1 cellular context compared by ENCODE assay signal in the genomic region with DNA sequence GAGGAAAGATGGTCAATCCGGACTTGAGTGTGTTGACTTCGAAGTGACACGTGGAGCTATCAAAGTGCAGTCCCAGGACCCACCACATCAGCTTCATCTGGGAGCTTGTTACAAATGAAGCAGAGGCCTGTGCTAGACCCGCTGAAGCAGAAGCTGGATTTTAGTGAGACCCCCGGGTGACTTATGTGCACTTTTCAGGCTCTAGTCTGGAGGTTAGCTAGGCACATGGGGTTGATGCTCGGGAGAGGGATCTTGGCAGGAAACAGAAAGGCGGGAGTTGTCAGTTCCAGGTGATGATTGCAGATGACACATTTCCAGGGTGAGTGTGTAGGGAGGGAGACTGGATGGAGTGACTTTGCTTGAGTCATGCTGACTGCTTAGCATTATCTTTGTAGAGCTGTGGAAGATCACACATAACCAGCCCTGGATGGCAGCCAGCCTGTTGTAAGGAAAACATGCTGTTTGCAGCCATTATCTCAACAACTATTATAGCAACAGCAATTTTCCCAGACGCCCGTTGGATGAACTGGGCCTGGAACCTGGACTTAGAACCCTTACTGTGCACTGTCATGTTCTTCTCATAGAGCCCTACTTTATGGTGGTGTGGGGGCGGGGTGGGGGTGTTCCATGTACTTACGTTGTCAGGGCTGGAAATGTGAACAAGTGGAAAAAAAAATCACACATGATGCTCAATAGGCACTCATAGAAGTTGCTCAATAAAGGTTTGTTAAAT.
TF ChIP-seq lines count a peak whose summit lies in the region.

No MANE protein-coding gene starts in this region.

TF ChIP-seq in HEK293, 187 proteins besides CTCF, POLR2A, EP300 and RAD21 (continued from another document and continues in another):
- TF ChIP-seq, protein P1, sequence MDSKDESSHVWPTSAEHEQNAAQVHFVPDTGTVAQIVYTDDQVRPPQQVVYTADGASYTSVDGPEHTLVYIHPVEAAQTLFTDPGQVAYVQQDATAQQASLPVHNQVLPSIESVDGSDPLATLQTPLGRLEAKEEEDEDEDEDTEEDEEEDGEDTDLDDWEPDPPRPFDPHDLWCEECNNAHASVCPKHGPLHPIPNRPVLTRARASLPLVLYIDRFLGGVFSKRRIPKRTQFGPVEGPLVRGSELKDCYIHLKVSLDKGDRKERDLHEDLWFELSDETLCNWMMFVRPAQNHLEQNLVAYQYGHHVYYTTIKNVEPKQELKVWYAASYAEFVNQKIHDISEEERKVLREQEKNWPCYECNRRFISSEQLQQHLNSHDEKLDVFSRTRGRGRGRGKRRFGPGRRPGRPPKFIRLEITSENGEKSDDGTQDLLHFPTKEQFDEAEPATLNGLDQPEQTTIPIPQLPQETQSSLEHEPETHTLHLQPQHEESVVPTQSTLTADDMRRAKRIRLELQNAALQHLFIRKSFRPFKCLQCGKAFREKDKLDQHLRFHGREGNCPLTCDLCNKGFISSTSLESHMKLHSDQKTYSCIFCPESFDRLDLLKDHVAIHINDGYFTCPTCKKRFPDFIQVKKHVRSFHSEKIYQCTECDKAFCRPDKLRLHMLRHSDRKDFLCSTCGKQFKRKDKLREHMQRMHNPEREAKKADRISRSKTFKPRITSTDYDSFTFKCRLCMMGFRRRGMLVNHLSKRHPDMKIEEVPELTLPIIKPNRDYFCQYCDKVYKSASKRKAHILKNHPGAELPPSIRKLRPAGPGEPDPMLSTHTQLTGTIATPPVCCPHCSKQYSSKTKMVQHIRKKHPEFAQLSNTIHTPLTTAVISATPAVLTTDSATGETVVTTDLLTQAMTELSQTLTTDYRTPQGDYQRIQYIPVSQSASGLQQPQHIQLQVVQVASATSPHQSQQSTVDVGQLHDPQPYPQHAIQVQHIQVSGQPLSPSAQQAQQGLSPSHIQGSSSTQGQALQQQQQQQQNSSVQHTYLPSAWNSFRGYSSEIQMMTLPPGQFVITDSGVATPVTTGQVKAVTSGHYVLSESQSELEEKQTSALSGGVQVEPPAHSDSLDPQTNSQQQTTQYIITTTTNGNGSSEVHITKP (tag by site-specific recombination; IDR thresholded peaks at IDR 0.05) = peak; percentile 64
- TF ChIP-seq ZNF514 (tag by site-specific recombination; IDR thresholded peaks at IDR 0.05) (no peak), ZNF394 (tag by site-specific recombination; IDR thresholded peaks at IDR 0.05; ENCODE audit: borderline replicate concordance) (no peak), ZNF701 (tag by site-specific recombination; IDR thresholded peaks at IDR 0.05) (no peak), YY2 (tag by site-specific recombination; IDR thresholded peaks at IDR 0.05) (no peak; the same call in 1 of the 2 replicates), ZNF837 (tag by site-specific recombination; IDR thresholded peaks at IDR 0.05) (no peak), TCF7L2 (IDR thresholded peaks at IDR 0.05; ENCODE audit: borderline replicate concordance, low read depth, low read length) (no peak), ZNF423 (tag by site-specific recombination; IDR thresholded peaks at IDR 0.05) (no peak), ZNF473 (tag by site-specific recombination; IDR thresholded peaks at IDR 0.05) (no peak), ZNF48 (tag by site-specific recombination; IDR thresholded peaks at IDR 0.05) (no peak), ZNF23 (tag by site-specific recombination; IDR thresholded peaks at IDR 0.05; ENCODE audit: borderline replicate concordance) (no peak), ZXDB (tag by site-specific recombination; IDR thresholded peaks at IDR 0.05) (no peak), REPIN1 (tag by site-specific recombination; IDR thresholded peaks at IDR 0.05; ENCODE audit: low read depth) (no peak), SCRT2 (tag by site-specific recombination; IDR thresholded peaks at IDR 0.05) (no peak), ZNF677 (tag by site-specific recombination; IDR thresholded peaks at IDR 0.05) (no peak), ZNF521 (tag by site-specific recombination; IDR thresholded peaks at IDR 0.05) (no peak), ZNF114 (tag by site-specific recombination; IDR thresholded peaks at IDR 0.05) (no peak), ZNF140 (tag by site-specific recombination; IDR thresholded peaks at IDR 0.05) (no peak), EGR2 (tag by site-specific recombination; IDR thresholded peaks at IDR 0.05; ENCODE audit: low read depth) (no peak), HOXA7 (CRISPR knock-in tag; IDR thresholded peaks at IDR 0.05; ENCODE audit: borderline replicate concordance) (no peak), ZNF112 (tag by site-specific recombination; IDR thresholded peaks at IDR 0.05) (no peak), ZNF843 (tag by site-specific recombination; IDR thresholded peaks at IDR 0.05) (peak; percentile 37; the same call in 1 of the 2 replicates), ZNF548 (tag by site-specific recombination; IDR thresholded peaks at IDR 0.05) (no peak), ZNF624 (tag by site-specific recombination; IDR thresholded peaks at IDR 0.05) (no peak), ZNF146 (tag by site-specific recombination; IDR thresholded peaks at IDR 0.05) (no peak), ZNF248 (tag by site-specific recombination; IDR thresholded peaks at IDR 0.05) (no peak), MYNN (tag by site-specific recombination; IDR thresholded peaks at IDR 0.05; ENCODE audit: borderline replicate concordance) (no peak), ZNF121 (tag by site-specific recombination; IDR thresholded peaks at IDR 0.05) (no peak), ZNF175 (tag by site-specific recombination; IDR thresholded peaks at IDR 0.05) (no peak), ZNF530 (tag by site-specific recombination; IDR thresholded peaks at IDR 0.05; ENCODE audit: low read depth) (no peak), ZNF211 (tag by site-specific recombination; IDR thresholded peaks at IDR 0.05; ENCODE audit: low read depth) (no peak), ZNF10 (tag by site-specific recombination; IDR thresholded peaks at IDR 0.05) (0 out of 2 replicates have a peak, but pooled peaks have one; percentile 30)
- TF ChIP-seq, protein P2, sequence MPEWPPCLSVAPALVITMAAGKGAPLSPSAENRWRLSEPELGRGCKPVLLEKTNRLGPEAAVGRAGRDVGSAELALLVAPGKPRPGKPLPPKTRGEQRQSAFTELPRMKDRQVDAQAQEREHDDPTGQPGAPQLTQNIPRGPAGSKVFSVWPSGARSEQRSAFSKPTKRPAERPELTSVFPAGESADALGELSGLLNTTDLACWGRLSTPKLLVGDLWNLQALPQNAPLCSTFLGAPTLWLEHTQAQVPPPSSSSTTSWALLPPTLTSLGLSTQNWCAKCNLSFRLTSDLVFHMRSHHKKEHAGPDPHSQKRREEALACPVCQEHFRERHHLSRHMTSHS (tag by site-specific recombination; IDR thresholded peaks at IDR 0.05) = no peak
- TF ChIP-seq, protein P3, sequence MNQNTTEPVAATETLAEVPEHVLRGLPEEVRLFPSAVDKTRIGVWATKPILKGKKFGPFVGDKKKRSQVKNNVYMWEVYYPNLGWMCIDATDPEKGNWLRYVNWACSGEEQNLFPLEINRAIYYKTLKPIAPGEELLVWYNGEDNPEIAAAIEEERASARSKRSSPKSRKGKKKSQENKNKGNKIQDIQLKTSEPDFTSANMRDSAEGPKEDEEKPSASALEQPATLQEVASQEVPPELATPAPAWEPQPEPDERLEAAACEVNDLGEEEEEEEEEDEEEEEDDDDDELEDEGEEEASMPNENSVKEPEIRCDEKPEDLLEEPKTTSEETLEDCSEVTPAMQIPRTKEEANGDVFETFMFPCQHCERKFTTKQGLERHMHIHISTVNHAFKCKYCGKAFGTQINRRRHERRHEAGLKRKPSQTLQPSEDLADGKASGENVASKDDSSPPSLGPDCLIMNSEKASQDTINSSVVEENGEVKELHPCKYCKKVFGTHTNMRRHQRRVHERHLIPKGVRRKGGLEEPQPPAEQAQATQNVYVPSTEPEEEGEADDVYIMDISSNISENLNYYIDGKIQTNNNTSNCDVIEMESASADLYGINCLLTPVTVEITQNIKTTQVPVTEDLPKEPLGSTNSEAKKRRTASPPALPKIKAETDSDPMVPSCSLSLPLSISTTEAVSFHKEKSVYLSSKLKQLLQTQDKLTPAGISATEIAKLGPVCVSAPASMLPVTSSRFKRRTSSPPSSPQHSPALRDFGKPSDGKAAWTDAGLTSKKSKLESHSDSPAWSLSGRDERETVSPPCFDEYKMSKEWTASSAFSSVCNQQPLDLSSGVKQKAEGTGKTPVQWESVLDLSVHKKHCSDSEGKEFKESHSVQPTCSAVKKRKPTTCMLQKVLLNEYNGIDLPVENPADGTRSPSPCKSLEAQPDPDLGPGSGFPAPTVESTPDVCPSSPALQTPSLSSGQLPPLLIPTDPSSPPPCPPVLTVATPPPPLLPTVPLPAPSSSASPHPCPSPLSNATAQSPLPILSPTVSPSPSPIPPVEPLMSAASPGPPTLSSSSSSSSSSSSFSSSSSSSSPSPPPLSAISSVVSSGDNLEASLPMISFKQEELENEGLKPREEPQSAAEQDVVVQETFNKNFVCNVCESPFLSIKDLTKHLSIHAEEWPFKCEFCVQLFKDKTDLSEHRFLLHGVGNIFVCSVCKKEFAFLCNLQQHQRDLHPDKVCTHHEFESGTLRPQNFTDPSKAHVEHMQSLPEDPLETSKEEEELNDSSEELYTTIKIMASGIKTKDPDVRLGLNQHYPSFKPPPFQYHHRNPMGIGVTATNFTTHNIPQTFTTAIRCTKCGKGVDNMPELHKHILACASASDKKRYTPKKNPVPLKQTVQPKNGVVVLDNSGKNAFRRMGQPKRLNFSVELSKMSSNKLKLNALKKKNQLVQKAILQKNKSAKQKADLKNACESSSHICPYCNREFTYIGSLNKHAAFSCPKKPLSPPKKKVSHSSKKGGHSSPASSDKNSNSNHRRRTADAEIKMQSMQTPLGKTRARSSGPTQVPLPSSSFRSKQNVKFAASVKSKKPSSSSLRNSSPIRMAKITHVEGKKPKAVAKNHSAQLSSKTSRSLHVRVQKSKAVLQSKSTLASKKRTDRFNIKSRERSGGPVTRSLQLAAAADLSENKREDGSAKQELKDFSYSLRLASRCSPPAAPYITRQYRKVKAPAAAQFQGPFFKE (tag by site-specific recombination; IDR thresholded peaks at IDR 0.05; ENCODE audit: borderline replicate concordance) = no peak
- TF ChIP-seq, protein P4, sequence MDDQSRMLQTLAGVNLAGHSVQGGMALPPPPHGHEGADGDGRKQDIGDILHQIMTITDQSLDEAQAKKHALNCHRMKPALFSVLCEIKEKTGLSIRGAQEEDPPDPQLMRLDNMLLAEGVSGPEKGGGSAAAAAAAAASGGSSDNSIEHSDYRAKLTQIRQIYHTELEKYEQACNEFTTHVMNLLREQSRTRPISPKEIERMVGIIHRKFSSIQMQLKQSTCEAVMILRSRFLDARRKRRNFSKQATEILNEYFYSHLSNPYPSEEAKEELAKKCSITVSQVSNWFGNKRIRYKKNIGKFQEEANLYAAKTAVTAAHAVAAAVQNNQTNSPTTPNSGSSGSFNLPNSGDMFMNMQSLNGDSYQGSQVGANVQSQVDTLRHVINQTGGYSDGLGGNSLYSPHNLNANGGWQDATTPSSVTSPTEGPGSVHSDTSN (CRISPR knock-in tag; IDR thresholded peaks at IDR 0.05) = no peak
- TF ChIP-seq, protein P5, sequence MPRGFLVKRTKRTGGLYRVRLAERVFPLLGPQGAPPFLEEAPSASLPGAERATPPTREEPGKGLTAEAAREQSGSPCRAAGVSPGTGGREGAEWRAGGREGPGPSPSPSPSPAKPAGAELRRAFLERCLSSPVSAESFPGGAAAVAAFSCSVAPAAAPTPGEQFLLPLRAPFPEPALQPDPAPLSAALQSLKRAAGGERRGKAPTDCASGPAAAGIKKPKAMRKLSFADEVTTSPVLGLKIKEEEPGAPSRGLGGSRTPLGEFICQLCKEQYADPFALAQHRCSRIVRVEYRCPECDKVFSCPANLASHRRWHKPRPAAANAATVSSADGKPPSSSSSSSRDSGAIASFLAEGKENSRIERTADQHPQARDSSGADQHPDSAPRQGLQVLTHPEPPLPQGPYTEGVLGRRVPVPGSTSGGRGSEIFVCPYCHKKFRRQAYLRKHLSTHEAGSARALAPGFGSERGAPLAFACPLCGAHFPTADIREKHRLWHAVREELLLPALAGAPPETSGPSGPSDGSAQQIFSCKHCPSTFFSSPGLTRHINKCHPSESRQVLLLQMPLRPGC (tag by site-specific recombination; IDR thresholded peaks at IDR 0.05) = peak; percentile 64
- TF ChIP-seq, protein P6, sequence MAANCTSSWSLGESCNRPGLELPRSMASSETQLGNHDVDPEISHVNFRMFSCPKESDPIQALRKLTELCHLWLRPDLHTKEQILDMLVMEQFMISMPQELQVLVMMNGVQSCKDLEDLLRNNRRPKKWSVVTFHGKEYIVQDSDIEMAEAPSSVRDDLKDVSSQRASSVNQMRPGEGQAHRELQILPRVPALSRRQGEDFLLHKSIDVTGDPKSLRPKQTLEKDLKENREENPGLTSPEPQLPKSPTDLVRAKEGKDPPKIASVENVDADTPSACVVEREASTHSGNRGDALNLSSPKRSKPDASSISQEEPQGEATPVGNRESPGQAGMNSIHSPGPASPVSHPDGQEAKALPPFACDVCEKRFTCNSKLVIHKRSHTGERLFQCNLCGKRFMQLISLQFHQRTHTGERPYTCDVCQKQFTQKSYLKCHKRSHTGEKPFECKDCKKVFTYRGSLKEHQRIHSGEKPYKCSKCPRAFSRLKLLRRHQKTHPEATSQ (tag by site-specific recombination; IDR thresholded peaks at IDR 0.05) = no peak
- TF ChIP-seq, protein P7, sequence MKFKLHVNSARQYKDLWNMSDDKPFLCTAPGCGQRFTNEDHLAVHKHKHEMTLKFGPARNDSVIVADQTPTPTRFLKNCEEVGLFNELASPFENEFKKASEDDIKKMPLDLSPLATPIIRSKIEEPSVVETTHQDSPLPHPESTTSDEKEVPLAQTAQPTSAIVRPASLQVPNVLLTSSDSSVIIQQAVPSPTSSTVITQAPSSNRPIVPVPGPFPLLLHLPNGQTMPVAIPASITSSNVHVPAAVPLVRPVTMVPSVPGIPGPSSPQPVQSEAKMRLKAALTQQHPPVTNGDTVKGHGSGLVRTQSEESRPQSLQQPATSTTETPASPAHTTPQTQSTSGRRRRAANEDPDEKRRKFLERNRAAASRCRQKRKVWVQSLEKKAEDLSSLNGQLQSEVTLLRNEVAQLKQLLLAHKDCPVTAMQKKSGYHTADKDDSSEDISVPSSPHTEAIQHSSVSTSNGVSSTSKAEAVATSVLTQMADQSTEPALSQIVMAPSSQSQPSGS (tag by site-specific recombination; IDR thresholded peaks at IDR 0.05; ENCODE audit: low read depth) = no peak
- TF ChIP-seq, protein P8, sequence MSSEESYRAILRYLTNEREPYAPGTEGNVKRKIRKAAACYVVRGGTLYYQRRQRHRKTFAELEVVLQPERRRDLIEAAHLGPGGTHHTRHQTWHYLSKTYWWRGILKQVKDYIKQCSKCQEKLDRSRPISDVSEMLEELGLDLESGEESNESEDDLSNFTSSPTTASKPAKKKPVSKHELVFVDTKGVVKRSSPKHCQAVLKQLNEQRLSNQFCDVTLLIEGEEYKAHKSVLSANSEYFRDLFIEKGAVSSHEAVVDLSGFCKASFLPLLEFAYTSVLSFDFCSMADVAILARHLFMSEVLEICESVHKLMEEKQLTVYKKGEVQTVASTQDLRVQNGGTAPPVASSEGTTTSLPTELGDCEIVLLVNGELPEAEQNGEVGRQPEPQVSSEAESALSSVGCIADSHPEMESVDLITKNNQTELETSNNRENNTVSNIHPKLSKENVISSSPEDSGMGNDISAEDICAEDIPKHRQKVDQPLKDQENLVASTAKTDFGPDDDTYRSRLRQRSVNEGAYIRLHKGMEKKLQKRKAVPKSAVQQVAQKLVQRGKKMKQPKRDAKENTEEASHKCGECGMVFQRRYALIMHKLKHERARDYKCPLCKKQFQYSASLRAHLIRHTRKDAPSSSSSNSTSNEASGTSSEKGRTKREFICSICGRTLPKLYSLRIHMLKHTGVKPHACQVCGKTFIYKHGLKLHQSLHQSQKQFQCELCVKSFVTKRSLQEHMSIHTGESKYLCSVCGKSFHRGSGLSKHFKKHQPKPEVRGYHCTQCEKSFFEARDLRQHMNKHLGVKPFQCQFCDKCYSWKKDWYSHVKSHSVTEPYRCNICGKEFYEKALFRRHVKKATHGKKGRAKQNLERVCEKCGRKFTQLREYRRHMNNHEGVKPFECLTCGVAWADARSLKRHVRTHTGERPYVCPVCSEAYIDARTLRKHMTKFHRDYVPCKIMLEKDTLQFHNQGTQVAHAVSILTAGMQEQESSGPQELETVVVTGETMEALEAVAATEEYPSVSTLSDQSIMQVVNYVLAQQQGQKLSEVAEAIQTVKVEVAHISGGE (tag by site-specific recombination; conservative IDR thresholded peaks at IDR 0.05; ENCODE audit: low read depth) = no peak
